In the genomic region with DNA sequence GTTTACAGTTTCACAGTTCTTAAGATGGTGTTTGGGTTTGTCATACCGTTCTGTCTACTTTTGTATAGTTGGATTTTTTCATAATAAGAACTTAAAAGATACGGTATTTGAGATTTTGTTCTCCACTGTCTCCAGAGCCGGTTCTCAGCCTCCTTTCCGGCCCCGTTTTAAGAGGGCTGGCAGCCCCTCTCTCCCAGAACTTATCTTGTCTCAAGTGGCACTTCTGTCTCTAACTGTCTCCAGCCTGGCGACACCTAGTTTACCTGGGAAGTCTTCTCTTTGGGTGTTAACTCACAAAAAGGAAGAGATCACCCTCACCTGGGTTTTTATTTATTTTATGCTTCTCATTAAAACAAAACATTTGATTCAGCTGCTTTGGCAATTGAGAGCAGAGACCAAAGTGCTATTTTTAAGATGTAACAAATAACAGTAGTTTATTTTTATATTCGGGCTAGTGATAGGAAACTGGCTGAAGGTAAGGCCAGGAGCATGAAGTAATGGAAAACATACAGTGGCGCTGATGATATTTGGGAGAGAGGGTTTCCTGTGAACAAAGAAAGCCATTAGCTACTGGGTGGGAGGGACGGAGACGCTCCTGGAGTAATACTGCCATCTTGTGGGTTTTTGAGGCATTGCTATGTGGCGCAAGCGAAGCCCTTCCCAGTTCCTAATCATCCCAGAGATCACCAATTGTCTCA, we compare ENCODE assay signal across 1 cellular context.
TF ChIP-seq lines count a peak whose summit lies in the region.

No MANE protein-coding gene starts in this region.

TF ChIP-seq in IMR-90, 13 proteins besides CTCF, POLR2A, EP300 and RAD21:
- peak; percentile 83 for TF ChIP-seq SMC3 (IDR thresholded peaks at IDR 0.05; ENCODE audit: low read depth, low read length)
- peak; percentile 80 for TF ChIP-seq CEBPB (IDR thresholded peaks at IDR 0.05; ENCODE audit: low read depth, low read length)
- no peak for TF ChIP-seq MAZ (IDR thresholded peaks at IDR 0.05; ENCODE audit: borderline replicate concordance, low read depth, low read length)
